23 cellular contexts compared by ENCODE assay signal in genomic region chr11:96538104-96538503, GRCh38.
A peak's percentile ranks its signal among the peaks of the same experiment; 100 is the strongest.
DNase-seq lines count a peak whose midpoint lies in the region; ATAC-seq and TF ChIP-seq lines count a peak whose summit lies in the region.
"Had no signal": no experiment of that assay in that cellular context is flagged by ENCODE, and none has a peak within 500 bp of the region (broad histone marks: within the 10 kb centered on the region; RNA-seq: fewer than 3 reads in every experiment).

No MANE protein-coding gene starts in this region.

- TF ChIP-seq CTCF in esophagus squamous epithelium (IDR thresholded peaks at IDR 0.05): no peak

- intact Hi-C loops in esophagus squamous epithelium (cut with DNase I): no loop called here
- intact Hi-C loops in sciatic nerve (cut with DNase I): no loop called here

- H3K27me3 ChIP-seq in esophagus squamous epithelium: no peaks in the 10 kb centered on the region
- H3K27me3 ChIP-seq: heart right ventricle, Peyer's patch, SJCRH30, tibial artery had no signal

- H3K27ac ChIP-seq in esophagus squamous epithelium: no peak overlapping the region
- H3K27ac ChIP-seq: heart right ventricle, Peyer's patch, SJCRH30, tibial artery had no signal

- 61 to 73% methylated on average over 4 of the region's 4 CpGs for WGBS in esophagus squamous epithelium, 2 donors

- H3K4me1 ChIP-seq in esophagus squamous epithelium: no peaks in the 10 kb centered on the region
- H3K4me1 ChIP-seq: Peyer's patch, SJCRH30, tibial artery had no signal

- H3K36me3 ChIP-seq in esophagus squamous epithelium: no peaks in the 10 kb centered on the region
- H3K36me3 ChIP-seq: heart right ventricle, Peyer's patch, SJCRH30, tibial artery had no signal

- peak; percentile 44 for DNase-seq in OCI-M1 (lab: John Stamatoyannopoulos, UW)
- no peak for DNase-seq in glomerular visceral epithelial cell (ENCODE audit: extremely low spot score)
- no peak for DNase-seq in esophagus squamous epithelium (lab: John Stamatoyannopoulos, UW)
- no peak for DNase-seq in sciatic nerve (ENCODE audit: low spot score)
- no peak for DNase-seq in GDM1 (lab: John Stamatoyannopoulos, UW)
- DNase-seq: activated CD4-positive, alpha-beta T cell treated with anti-CD3 and anti-CD28 coated beads for 36 hours; aorta; caudate nucleus; dermis blood vessel endothelial cell; heart right ventricle; left cardiac atrium; mesendoderm; naive B cell; NCI-H1417; NK-92 treated with Interleukin-12 subunit alpha and Interleukin-12 subunit beta, amount 100 ng/mL, for 24 hours; Peyer's patch; right cardiac atrium; SJCRH30; stimulated activated naive CD8-positive, alpha-beta T cell treated with anti-CD3 and anti-CD28 coated beads, Interleukin-15, amount 100 ng/mL, for 72 hours; tibial artery had no signal

- peak; percentile 92 for ATAC-seq in GM19025 (IDR thresholded peaks at IDR 0.05; ENCODE audit: low read depth, unreplicated experiment)
- peak; percentile 93 for ATAC-seq in GM21717 (IDR thresholded peaks at IDR 0.05; ENCODE audit: unreplicated experiment)
- peak; percentile 68 for ATAC-seq in HG03097 (IDR thresholded peaks at IDR 0.05; ENCODE audit: low FRiP score, unreplicated experiment)
- ATAC-seq in sciatic nerve: no peak
- ATAC-seq: activated CD4-positive, alpha-beta T cell treated with anti-CD3 and anti-CD28 coated beads for 36 hours; heart right ventricle; left cardiac atrium; right cardiac atrium; stimulated activated naive CD8-positive, alpha-beta T cell treated with anti-CD3 and anti-CD28 coated beads, Interleukin-15, amount 100 ng/mL, for 72 hours had no signal

- no peak for TF ChIP-seq POLR2A in esophagus squamous epithelium (IDR thresholded peaks at IDR 0.05)

- no peak overlapping the region for H3K4me3 ChIP-seq in esophagus squamous epithelium
- H3K4me3 ChIP-seq: heart right ventricle, Peyer's patch, SJCRH30, tibial artery had no signal

- no peaks in the 10 kb centered on the region for H3K9me3 ChIP-seq in esophagus squamous epithelium
- H3K9me3 ChIP-seq: Peyer's patch, SJCRH30, tibial artery had no signal
